In the genomic region with DNA sequence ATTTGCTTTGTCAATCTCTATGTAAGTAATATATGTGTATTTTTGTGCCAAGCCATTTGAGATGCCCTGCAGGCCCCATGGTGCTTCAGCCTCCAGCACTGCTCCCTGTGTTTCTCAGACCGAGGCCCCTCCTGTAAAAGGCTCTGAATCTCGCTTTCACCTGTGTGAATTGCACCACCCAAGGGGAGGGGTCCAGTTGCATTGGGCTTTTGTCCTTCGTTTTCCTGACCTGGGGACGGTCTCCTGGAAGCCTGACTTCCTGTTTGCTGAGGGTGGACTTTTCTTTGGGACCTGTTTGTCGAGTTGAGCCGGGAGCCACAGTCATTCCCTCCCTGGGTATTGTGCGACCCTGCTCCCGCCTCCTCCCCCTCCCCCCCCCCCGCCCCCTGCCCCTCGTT, we compare ENCODE assay signal across 1 cellular context.
TF ChIP-seq lines count a peak whose summit lies in the region.

No MANE protein-coding gene starts in this region.

TF ChIP-seq in HepG2, 621 proteins besides CTCF, POLR2A, EP300 and RAD21 (continued from another document and continues in another):
- TF ChIP-seq, protein P1, sequence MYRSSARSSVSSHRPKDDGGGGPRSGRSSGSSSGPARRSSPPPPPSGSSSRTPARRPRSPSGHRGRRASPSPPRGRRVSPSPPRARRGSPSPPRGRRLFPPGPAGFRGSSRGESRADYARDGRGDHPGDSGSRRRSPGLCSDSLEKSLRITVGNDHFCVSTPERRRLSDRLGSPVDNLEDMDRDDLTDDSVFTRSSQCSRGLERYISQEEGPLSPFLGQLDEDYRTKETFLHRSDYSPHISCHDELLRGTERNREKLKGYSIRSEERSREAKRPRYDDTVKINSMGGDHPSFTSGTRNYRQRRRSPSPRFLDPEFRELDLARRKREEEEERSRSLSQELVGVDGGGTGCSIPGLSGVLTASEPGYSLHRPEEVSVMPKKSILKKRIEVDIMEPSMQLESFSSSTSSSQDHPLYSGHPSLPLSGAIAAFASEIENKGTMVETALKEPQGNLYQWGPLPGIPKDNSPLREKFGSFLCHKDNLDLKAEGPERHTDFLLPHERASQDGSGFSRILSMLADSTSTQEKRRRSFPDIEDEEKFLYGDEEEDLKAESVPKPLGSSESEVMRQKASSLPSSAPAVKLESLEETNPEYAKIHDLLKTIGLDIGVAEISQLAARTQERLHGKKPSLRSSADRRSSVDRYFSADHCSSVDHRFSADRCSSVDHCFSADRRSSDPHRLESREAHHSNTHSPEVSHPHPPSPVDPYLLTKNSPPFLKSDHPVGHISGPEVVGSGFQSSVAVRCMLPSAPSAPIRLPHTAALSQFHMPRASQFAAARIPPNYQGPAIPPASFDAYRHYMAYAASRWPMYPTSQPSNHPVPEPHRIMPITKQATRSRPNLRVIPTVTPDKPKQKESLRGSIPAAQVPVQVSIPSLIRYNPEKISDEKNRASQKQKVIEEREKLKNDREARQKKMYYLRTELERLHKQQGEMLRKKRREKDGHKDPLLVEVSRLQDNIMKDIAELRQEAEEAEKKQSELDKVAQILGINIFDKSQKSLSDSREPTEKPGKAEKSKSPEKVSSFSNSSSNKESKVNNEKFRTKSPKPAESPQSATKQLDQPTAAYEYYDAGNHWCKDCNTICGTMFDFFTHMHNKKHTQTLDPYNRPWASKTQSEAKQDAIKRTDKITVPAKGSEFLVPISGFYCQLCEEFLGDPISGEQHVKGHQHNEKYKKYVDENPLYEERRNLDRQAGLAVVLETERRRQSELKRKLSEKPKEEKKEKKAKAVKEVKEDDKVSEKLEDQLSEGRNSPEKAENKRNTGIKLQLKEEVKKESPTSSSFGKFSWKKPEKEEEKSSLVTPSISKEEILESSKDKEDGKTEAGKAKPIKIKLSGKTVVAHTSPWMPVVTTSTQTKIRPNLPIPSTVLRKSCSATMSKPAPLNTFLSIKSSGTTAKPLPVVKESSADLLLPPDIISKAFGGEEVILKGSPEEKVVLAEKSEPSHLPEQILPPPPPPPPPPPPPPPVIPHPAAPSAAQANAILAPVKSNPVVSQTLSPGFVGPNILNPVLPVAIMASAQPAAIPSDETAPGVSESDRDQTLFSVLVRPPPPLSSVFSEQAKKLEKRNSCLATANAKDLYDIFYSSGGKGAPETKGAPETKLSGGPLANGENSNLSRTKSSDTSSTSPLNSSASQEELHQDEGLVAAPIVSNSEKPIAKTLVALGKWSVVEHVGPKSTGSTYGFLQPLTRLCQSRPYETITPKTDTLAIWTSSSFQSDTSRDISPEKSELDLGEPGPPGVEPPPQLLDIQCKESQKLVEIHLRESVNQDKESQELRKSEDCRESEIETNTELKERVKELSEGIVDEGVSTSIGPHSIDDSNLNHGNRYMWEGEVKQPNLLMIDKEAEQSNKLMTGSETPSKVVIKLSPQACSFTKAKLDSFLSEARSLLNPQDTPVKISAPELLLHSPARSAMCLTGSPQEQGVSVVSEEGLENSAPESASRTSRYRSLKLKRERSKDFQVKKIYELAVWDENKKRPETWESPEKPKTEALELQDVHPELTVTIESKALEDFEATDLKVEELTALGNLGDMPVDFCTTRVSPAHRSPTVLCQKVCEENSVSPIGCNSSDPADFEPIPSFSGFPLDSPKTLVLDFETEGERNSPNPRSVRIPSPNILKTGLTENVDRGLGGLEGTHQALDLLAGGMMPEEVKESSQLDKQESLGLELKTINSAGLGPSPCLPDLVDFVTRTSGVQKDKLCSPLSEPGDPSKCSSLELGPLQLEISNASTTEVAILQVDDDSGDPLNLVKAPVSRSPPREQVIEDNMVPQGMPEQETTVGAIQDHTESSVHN (CRISPR knock-in tag; IDR thresholded peaks at IDR 0.05) = 0 out of 2 replicates have a peak, but pooled peaks have one; percentile 60
- TF ChIP-seq SIX4 (CRISPR knock-in tag; IDR thresholded peaks at IDR 0.05) (peak; percentile 77), MIXL1 (CRISPR knock-in tag; IDR thresholded peaks at IDR 0.05) (no peak), CC2D1A (CRISPR knock-in tag; IDR thresholded peaks at IDR 0.05) (no peak), HOXA3 (CRISPR knock-in tag; IDR thresholded peaks at IDR 0.05) (peak; percentile 63), NR2F1 (CRISPR knock-in tag; IDR thresholded peaks at IDR 0.05) (peak in 1 of 2 experiments; percentile 20; a peak in 1 of 4 replicates), CEBPB (IDR thresholded peaks at IDR 0.05; ENCODE audit: borderline replicate concordance, low read depth, low read length) (peak; percentile 87), SMAD3 (CRISPR knock-in tag; IDR thresholded peaks at IDR 0.05) (0 out of 2 replicates have a peak, but pooled peaks have one; percentile 14), HNF4A (CRISPR knock-in tag; IDR thresholded peaks at IDR 0.05) (peak; percentile 85), ZNF44 (CRISPR knock-in tag; IDR thresholded peaks at IDR 0.05) (0 out of 2 replicates have a peak, but pooled peaks have one; percentile 13), THAP11 (CRISPR knock-in tag; IDR thresholded peaks at IDR 0.05) (peak; percentile 61; the same call in 1 of the 2 replicates), HMG20A (CRISPR knock-in tag; IDR thresholded peaks at IDR 0.05; ENCODE audit: borderline replicate concordance) (peak; percentile 38; the same call in 1 of the 2 replicates), ZNF337 (CRISPR knock-in tag; IDR thresholded peaks at IDR 0.05; ENCODE audit: borderline replicate concordance, low read depth) (0 out of 2 replicates have a peak, but pooled peaks have one; percentile 28), ZMAT5 (CRISPR knock-in tag; IDR thresholded peaks at IDR 0.05; ENCODE audit: borderline replicate concordance, low read depth) (no peak), ZNF468 (CRISPR knock-in tag; IDR thresholded peaks at IDR 0.05) (no peak), NCOA2 (CRISPR knock-in tag; IDR thresholded peaks at IDR 0.05) (peak; percentile 81), ZNF644 (CRISPR knock-in tag; IDR thresholded peaks at IDR 0.05; ENCODE audit: low read depth) (peak; percentile 81), MAZ (IDR thresholded peaks at IDR 0.05; ENCODE audit: borderline replicate concordance, low read depth, low read length) (no peak), MAZ (CRISPR knock-in tag; IDR thresholded peaks at IDR 0.05; ENCODE audit: low read depth) (peak; percentile 65; the same call in 1 of the 2 replicates), ZSCAN30 (CRISPR knock-in tag; IDR thresholded peaks at IDR 0.05) (no peak), FOXA1 (IDR thresholded peaks at IDR 0.05) (no peak), FOXA1 (CRISPR knock-in tag; IDR thresholded peaks at IDR 0.05) (peak; percentile 65), ZNF331 (CRISPR knock-in tag; IDR thresholded peaks at IDR 0.05) (peak; percentile 86; the same call in 1 of the 2 replicates), FOSL1 (CRISPR knock-in tag; IDR thresholded peaks at IDR 0.05; ENCODE audit: borderline replicate concordance) (no peak), TCF12 (IDR thresholded peaks at IDR 0.05) (no peak), TCF12 (CRISPR knock-in tag; IDR thresholded peaks at IDR 0.05) (no peak), ZNF281 (CRISPR knock-in tag; IDR thresholded peaks at IDR 0.05; ENCODE audit: borderline replicate concordance) (peak; percentile 14; the same call in 1 of the 2 replicates), SP4 (CRISPR knock-in tag; IDR thresholded peaks at IDR 0.05) (0 out of 2 replicates have a peak, but pooled peaks have one; percentile 30), ZNF788 (CRISPR knock-in tag; IDR thresholded peaks at IDR 0.05; ENCODE audit: borderline replicate concordance) (peak; percentile 94), SAP130 (CRISPR knock-in tag; IDR thresholded peaks at IDR 0.05; ENCODE audit: low read depth) (peak; percentile 81), DPF2 (CRISPR knock-in tag; IDR thresholded peaks at IDR 0.05; ENCODE audit: borderline replicate concordance, low read depth) (peak; percentile 91), ZSCAN31 (CRISPR knock-in tag; IDR thresholded peaks at IDR 0.05; ENCODE audit: low read depth) (peak; percentile 2; the same call in 1 of the 2 replicates), FOXC1 (CRISPR knock-in tag; IDR thresholded peaks at IDR 0.05; ENCODE audit: borderline replicate concordance) (no peak), FOSL2 (CRISPR knock-in tag; IDR thresholded peaks at IDR 0.05) (peak; percentile 10; the same call in 1 of the 2 replicates), GATA4 (IDR thresholded peaks at IDR 0.05; ENCODE audit: borderline replicate concordance, low read depth) (peak; percentile 63; the same call in 1 of the 2 replicates)
- TF ChIP-seq, protein P2, sequence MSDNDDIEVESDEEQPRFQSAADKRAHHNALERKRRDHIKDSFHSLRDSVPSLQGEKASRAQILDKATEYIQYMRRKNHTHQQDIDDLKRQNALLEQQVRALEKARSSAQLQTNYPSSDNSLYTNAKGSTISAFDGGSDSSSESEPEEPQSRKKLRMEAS (IDR thresholded peaks at IDR 0.05) = peak; percentile 41; the same call in 1 of the 2 replicates
- TF ChIP-seq, protein P3, sequence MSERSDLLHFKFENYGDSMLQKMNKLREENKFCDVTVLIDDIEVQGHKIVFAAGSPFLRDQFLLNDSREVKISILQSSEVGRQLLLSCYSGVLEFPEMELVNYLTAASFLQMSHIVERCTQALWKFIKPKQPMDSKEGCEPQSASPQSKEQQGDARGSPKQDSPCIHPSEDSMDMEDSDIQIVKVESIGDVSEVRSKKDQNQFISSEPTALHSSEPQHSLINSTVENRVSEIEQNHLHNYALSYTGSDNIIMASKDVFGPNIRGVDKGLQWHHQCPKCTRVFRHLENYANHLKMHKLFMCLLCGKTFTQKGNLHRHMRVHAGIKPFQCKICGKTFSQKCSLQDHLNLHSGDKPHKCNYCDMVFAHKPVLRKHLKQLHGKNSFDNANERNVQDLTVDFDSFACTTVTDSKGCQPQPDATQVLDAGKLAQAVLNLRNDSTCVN (CRISPR knock-in tag; IDR thresholded peaks at IDR 0.05; ENCODE audit: borderline replicate concordance) = 0 out of 2 replicates have a peak, but pooled peaks have one; percentile 6
- TF ChIP-seq, protein P4, sequence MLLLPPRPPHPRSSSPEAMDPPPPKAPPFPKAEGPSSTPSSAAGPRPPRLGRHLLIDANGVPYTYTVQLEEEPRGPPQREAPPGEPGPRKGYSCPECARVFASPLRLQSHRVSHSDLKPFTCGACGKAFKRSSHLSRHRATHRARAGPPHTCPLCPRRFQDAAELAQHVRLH (CRISPR knock-in tag; IDR thresholded peaks at IDR 0.05; ENCODE audit: borderline replicate concordance, low read depth) = 0 out of 2 replicates have a peak, but pooled peaks have one; percentile 31
- TF ChIP-seq, protein P5, sequence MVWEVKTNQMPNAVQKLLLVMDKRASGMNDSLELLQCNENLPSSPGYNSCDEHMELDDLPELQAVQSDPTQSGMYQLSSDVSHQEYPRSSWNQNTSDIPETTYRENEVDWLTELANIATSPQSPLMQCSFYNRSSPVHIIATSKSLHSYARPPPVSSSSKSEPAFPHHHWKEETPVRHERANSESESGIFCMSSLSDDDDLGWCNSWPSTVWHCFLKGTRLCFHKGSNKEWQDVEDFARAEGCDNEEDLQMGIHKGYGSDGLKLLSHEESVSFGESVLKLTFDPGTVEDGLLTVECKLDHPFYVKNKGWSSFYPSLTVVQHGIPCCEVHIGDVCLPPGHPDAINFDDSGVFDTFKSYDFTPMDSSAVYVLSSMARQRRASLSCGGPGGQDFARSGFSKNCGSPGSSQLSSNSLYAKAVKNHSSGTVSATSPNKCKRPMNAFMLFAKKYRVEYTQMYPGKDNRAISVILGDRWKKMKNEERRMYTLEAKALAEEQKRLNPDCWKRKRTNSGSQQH (CRISPR knock-in tag; IDR thresholded peaks at IDR 0.05; ENCODE audit: low read depth) = peak; percentile 25; the same call in 1 of the 2 replicates
- TF ChIP-seq, protein P6, sequence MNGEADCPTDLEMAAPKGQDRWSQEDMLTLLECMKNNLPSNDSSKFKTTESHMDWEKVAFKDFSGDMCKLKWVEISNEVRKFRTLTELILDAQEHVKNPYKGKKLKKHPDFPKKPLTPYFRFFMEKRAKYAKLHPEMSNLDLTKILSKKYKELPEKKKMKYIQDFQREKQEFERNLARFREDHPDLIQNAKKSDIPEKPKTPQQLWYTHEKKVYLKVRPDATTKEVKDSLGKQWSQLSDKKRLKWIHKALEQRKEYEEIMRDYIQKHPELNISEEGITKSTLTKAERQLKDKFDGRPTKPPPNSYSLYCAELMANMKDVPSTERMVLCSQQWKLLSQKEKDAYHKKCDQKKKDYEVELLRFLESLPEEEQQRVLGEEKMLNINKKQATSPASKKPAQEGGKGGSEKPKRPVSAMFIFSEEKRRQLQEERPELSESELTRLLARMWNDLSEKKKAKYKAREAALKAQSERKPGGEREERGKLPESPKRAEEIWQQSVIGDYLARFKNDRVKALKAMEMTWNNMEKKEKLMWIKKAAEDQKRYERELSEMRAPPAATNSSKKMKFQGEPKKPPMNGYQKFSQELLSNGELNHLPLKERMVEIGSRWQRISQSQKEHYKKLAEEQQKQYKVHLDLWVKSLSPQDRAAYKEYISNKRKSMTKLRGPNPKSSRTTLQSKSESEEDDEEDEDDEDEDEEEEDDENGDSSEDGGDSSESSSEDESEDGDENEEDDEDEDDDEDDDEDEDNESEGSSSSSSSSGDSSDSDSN (CRISPR knock-in tag; IDR thresholded peaks at IDR 0.05) = 0 out of 2 replicates have a peak, but pooled peaks have one; percentile 16
- TF ChIP-seq, protein P7, sequence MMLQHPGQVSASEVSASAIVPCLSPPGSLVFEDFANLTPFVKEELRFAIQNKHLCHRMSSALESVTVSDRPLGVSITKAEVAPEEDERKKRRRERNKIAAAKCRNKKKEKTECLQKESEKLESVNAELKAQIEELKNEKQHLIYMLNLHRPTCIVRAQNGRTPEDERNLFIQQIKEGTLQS (CRISPR knock-in tag; IDR thresholded peaks at IDR 0.05) = peak; percentile 44; the same call in 1 of the 2 replicates
